Comparison of ENCODE assay signal across 8 cellular contexts in the genomic region with DNA sequence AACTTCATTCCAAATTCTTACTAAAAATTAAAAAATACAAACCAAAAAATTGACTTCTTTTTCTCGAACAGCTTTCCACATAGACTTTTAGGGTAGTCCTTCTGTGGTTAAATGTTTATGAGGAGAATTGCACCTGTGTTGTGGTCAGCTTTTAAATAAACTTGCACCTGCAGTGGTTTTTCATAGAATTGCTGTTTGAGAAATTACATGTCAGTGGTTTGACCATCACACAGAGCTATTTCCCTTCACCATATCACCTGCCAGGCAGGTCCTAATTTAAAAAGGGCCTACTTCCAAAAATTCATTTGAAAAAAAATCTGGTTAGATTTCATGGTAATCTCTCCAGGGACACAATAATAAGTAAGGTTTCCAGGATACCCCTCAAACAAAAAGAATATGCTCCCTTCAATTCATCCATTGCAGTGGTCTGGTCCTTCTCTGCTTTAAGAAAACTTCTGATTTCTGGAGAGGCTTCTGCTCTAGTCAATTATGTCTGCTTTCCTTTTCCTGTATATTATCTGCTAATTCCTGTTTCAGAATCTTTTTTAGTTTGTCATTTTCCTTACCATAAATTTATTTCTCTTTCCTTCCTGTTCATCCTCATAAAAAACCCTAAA. TPM values are rescaled to one million over a fixed set of nuclear protein-coding genes. Genes with fewer than 3 reads are reported as not detected.
DNase-seq lines count a peak whose midpoint lies in the region; ATAC-seq, FAIRE-seq and TF ChIP-seq lines count a peak whose summit lies in the region.
"Had no signal": no experiment of that assay in that cellular context is flagged by ENCODE, and none has a peak within 500 bp of the region (broad histone marks: within the 10 kb centered on the region; RNA-seq: fewer than 3 reads in every experiment).

No MANE protein-coding gene starts in this region.

- peaks cover 2% of the 10 kb centered on the region for H3K9me3 Mint-ChIP-seq in glutamatergic neuron (ENCODE audit: unreplicated experiment)

- TF ChIP-seq EP300 in GM12878 (IDR thresholded peaks at IDR 0.05; ENCODE audit: borderline replicate concordance in 1 of 2, control insufficient read depth in 1 of 2, low read depth in 2 of 2, low read length in 2 of 2): peak; percentile 87 to 98; a peak in 3 of 4 replicates

- H4K20me1 ChIP-seq in GM12878 (ENCODE audit: control insufficient read depth, insufficient read depth): no peaks in the 10 kb centered on the region

- H3K4me2 ChIP-seq in GM12878 (ENCODE audit: control insufficient read depth, insufficient read depth): peak overlapping the region; percentile 73

- no peaks in the 10 kb centered on the region for H3K9me3 ChIP-seq in GM12878 (replicated peaks; ENCODE audit: control insufficient read depth, insufficient read depth, low read length)

- H2AFZ ChIP-seq in GM12878 (ENCODE audit: control insufficient read depth, low read depth, low read length): no peak overlapping the region

- CTCF ChIA-PET in GM12878 (lab: Yijun Ruan, JAX): interaction anchor here (0.7 to 2.9 kb wide), 10 partner anchors 9 to 331 kb away, joined by 3 to 15 read pairs (median 4); a partner anchor contains a TSS

- peaks cover 55% of the 10 kb centered on the region for H3K4me1 ChIP-seq in GM12878 (ENCODE audit: control insufficient read depth, insufficient read depth, low read length)

- no TSS peak for BruUV-seq in GM12878 (replicated peaks; lab: Mats Ljungman, UMichigan)

- SMC1A ChIA-PET in GM12878 (lab: Charles Lee; ENCODE audit: uncharacterized antibody, unreplicated experiment): interaction anchor here (0.5 to 12.8 kb wide), 13 partner anchors 11 to 1622 kb away, joined by 3 to 170 read pairs (median 6); a partner anchor contains a TSS

- in situ Hi-C loops in GM12878 (cut with MboI): loop anchor here (25.0 kb wide), 1 partner anchor 1616 kb away; no protein-coding TSS in a partner anchor

- 0% methylated on average over 1 of the region's 1 CpG for WGBS in GM12878 (ENCODE audit: insufficient coverage, insufficient replicate concordance, low lambda C conversion rate, missing lambda C conversion rate)

- H3K27me3 Mint-ChIP-seq in glutamatergic neuron (ENCODE audit: unreplicated experiment): peaks cover 4% of the 10 kb centered on the region

- H3K9ac ChIP-seq in GM12878 (ENCODE audit: control insufficient read depth, insufficient read depth, low read length): no peak overlapping the region

- no peak overlapping the region for H3K4me3 Mint-ChIP-seq in glutamatergic neuron (ENCODE audit: unreplicated experiment)

- peak overlapping the region; percentile 65 for H3K27ac ChIP-seq in GM12878 (ENCODE audit: control insufficient read depth, insufficient read depth)

- no peak for FAIRE-seq in GM12878 (lab: Jason Lieb, UNC)

- H3K79me2 ChIP-seq in GM12878 (ENCODE audit: control insufficient read depth, insufficient read depth, low read length): no peaks in the 10 kb centered on the region

- H3K27me3 ChIP-seq in GM12878 (replicated peaks in 1 of 2; ENCODE audit: control insufficient read depth in 2 of 2, insufficient read depth in 2 of 2, low read length in 1 of 2): no peaks in the 10 kb centered on the region

- 0 out of 2 replicates have a peak overlapping the region, but pooled peaks have one; percentile 17 for H3K4me3 ChIP-seq in GM12878

- no peak for TF ChIP-seq RAD21 in GM12878 (IDR thresholded peaks at IDR 0.05; ENCODE audit: insufficient read depth, low read depth, low read length)

- no peaks in the 10 kb centered on the region for H3K36me3 ChIP-seq in GM12878 (ENCODE audit: control insufficient read depth in 2 of 2, insufficient read depth in 2 of 2, low read length in 1 of 2)

- peak; percentile 63 for DNase-seq in GM12878 (ENCODE audit: low read depth, low spot score)
- no peak for DNase-seq in ureter (ENCODE audit: low spot score)
- no peak for DNase-seq in T-helper 1 cell
- no peak for DNase-seq in glutamatergic neuron
- DNase-seq: SHP77 had no signal

- RAD21 ChIA-PET in GM12878 (lab: Charles Lee; ENCODE audit: unreplicated experiment): interaction anchor here (0.8 to 3.9 kb wide), 11 partner anchors 11 to 324 kb away, joined by 3 to 44 read pairs (median 4); a partner anchor contains a TSS

- H3K36me3 Mint-ChIP-seq in glutamatergic neuron (ENCODE audit: unreplicated experiment): no peaks in the 10 kb centered on the region

- H3K27ac Mint-ChIP-seq in glutamatergic neuron (ENCODE audit: unreplicated experiment): no peak overlapping the region

- TF ChIP-seq CTCF in GM12878 (IDR thresholded peaks at IDR 0.05 in 2 of 3, conservative IDR thresholded peaks at IDR 0.05 in 1 of 3; ENCODE audit: control insufficient read depth in 2 of 3, extremely low read depth in 1 of 3, insufficient read depth in 1 of 3, low read depth in 3 of 3, low read length in 3 of 3) (no peak), glutamatergic neuron (IDR thresholded peaks at IDR 0.05; ENCODE audit: partially characterized antibody, unreplicated experiment) (no peak)

- POLR2A ChIA-PET in GM12878 (lab: Charles Lee): interaction anchor here (0.6 to 3.3 kb wide), 6 partner anchors 11 to 69 kb away, joined by 3 to 28 read pairs (median 3); a partner anchor contains a TSS

- no peaks in the 10 kb centered on the region for H3K4me1 Mint-ChIP-seq in glutamatergic neuron (ENCODE audit: low read depth, unreplicated experiment)

- intact Hi-C loops in GM12878 (cut with micrococcal nuclease; ENCODE audit: unreplicated experiment): loop anchor here (2.0 kb wide), 1 partner anchor 16 kb away; no protein-coding TSS in a partner anchor

- peak; percentile 74 for ATAC-seq in GM18858 (IDR thresholded peaks at IDR 0.05; ENCODE audit: unreplicated experiment)
- peak; percentile 85 for ATAC-seq in GM21515 (IDR thresholded peaks at IDR 0.05; ENCODE audit: unreplicated experiment)
- peak; percentile 84 for ATAC-seq in HG03175 (IDR thresholded peaks at IDR 0.05; ENCODE audit: unreplicated experiment)
- ATAC-seq in GM12878: peak; percentile 79

- TF ChIP-seq POLR2A in GM12878 (IDR thresholded peaks at IDR 0.05; ENCODE audit: low read depth, low read length): no peak

RNA-seq across cellular contexts. Expression of a gene that starts 9.8 kb away (rescaled TPM):
- 16.7 and 17.2 TPM in 2 replicates for total RNA-seq in GM12878 (2013; cell fraction: nucleolus; rRNA removed)
- total RNA-seq in GM12878 (2014; rRNA removed) (19.9 and 22.1 TPM in 2 replicates), GM12878 (2014; rRNA removed; fragmentation: Illumina TruSeq; extraction: Trizol) (28.5 and 29.2 TPM in 2 replicates), GM12878 (2021) (33.3 and 34.2 TPM in 2 replicates), ureter (26.0 TPM), glutamatergic neuron (ENCODE audit: unreplicated experiment) (23.5 TPM)
- polyA plus RNA-seq in GM12878 (2011; ENCODE audit: low read depth): 25.5 TPM
- polyA plus RNA-seq in GM12878 (2011; rRNA removed) (18.7 and 23.6 TPM in 2 replicates), GM12878 (2014; fragmentation: Illumina TruSeq; extraction: Trizol) (60.7 and 66.8 TPM in 2 replicates), GM12878 (2014; fragmentation: Nextera tagmentation; extraction: Ambion mirVana) (10 to 100 TPM; 15.8 to 21.1 TPM), GM12878 (2014; rRNA removed) (33.5 and 38.9 TPM in 2 replicates), GM12878 (2016; fragmentation: Nextera tagmentation; extraction: Ambion mirVana) (10 to 100 TPM; 21.5 to 23.4 TPM)
- 12.4 and 14.0 TPM in 2 replicates for polyA plus RNA-seq in GM12878 (2011; cell fraction: cytosol; rRNA removed)
- 10.9 and 16.4 TPM in 2 replicates for polyA plus RNA-seq in GM12878 (2011; cell fraction: nucleus; rRNA removed)
- polyA plus RNA-seq in GM12878 (2012): 32.8 and 41.8 TPM in 2 replicates
- polyA minus RNA-seq in GM12878 (2011; rRNA and poly(A)+ RNA removed): 6.1 and 6.9 TPM in 2 replicates
- polyA minus RNA-seq in GM12878 (2011; cell fraction: cytosol; rRNA and poly(A)+ RNA removed): 3.3 and 4.9 TPM in 2 replicates
- 4.6 and 7.4 TPM in 2 replicates for polyA minus RNA-seq in GM12878 (2011; cell fraction: nucleus; rRNA and poly(A)+ RNA removed)

RNA-seq across cellular contexts. Expression of a gene that starts 12.2 kb away (rescaled TPM):
- 113 and 148 TPM in 2 replicates for total RNA-seq in GM12878 (2013; cell fraction: nucleolus; rRNA removed)
- total RNA-seq in GM12878 (2014; rRNA removed) (284 and 330 TPM in 2 replicates), GM12878 (2014; rRNA removed; fragmentation: Illumina TruSeq; extraction: Trizol) (410 and 436 TPM in 2 replicates), GM12878 (2021) (276 and 280 TPM in 2 replicates), ureter (374 TPM), glutamatergic neuron (ENCODE audit: unreplicated experiment) (not detected)
- polyA plus RNA-seq in GM12878 (2011; ENCODE audit: low read depth): 759 TPM
- polyA plus RNA-seq in GM12878 (2011; rRNA removed) (183 and 188 TPM in 2 replicates), GM12878 (2014; fragmentation: Illumina TruSeq; extraction: Trizol) (787 and 820 TPM in 2 replicates), GM12878 (2014; fragmentation: Nextera tagmentation; extraction: Ambion mirVana) (1,000 to 10,000 TPM in 1 of 2 experiments, 100 to 1,000 TPM in 1; 617 to 1,045 TPM), GM12878 (2014; rRNA removed) (419 and 468 TPM in 2 replicates), GM12878 (2016; fragmentation: Nextera tagmentation; extraction: Ambion mirVana) (100 to 1,000 TPM; 505 to 555 TPM)
- polyA plus RNA-seq in GM12878 (2011; cell fraction: cytosol; rRNA removed): 123 and 126 TPM in 2 replicates
- polyA plus RNA-seq in GM12878 (2011; cell fraction: nucleus; rRNA removed): 54.4 and 69.2 TPM in 2 replicates
- 415 and 928 TPM in 2 replicates for polyA plus RNA-seq in GM12878 (2012)
- 120 and 211 TPM in 2 replicates for polyA minus RNA-seq in GM12878 (2011; rRNA and poly(A)+ RNA removed)
- 47.6 and 68.1 TPM in 2 replicates for polyA minus RNA-seq in GM12878 (2011; cell fraction: cytosol; rRNA and poly(A)+ RNA removed)
- polyA minus RNA-seq in GM12878 (2011; cell fraction: nucleus; rRNA and poly(A)+ RNA removed): 7.1 and 11.6 TPM in 2 replicates

RNA-seq across cellular contexts. Expression of a gene that starts 43.3 kb away (rescaled TPM):
- 41.0 and 44.3 TPM in 2 replicates for total RNA-seq in GM12878 (2013; cell fraction: nucleolus; rRNA removed)
- total RNA-seq in GM12878 (2014; rRNA removed) (20.9 and 23.9 TPM in 2 replicates), GM12878 (2014; rRNA removed; fragmentation: Illumina TruSeq; extraction: Trizol) (26.9 and 27.7 TPM in 2 replicates), GM12878 (2021) (22.5 and 28.3 TPM in 2 replicates), ureter (89.2 TPM), glutamatergic neuron (ENCODE audit: unreplicated experiment) (291 TPM)
- 9.8 TPM for polyA plus RNA-seq in GM12878 (2011; ENCODE audit: low read depth)
- polyA plus RNA-seq in GM12878 (2011; rRNA removed) (9.1 and 9.4 TPM in 2 replicates), GM12878 (2014; fragmentation: Illumina TruSeq; extraction: Trizol) (21.4 and 35.8 TPM in 2 replicates), GM12878 (2014; fragmentation: Nextera tagmentation; extraction: Ambion mirVana) (1 to 10 TPM; 6.5 to 7.3 TPM), GM12878 (2014; rRNA removed) (14.8 and 15.1 TPM in 2 replicates), GM12878 (2016; fragmentation: Nextera tagmentation; extraction: Ambion mirVana) (10 to 100 TPM in 1 of 2 experiments, 1 to 10 TPM in 1; 5.1 to 11.1 TPM)
- polyA plus RNA-seq in GM12878 (2011; cell fraction: cytosol; rRNA removed): 1.9 and 2.9 TPM in 2 replicates
- polyA plus RNA-seq in GM12878 (2011; cell fraction: nucleus; rRNA removed): 9.2 and 9.6 TPM in 2 replicates
- 10.1 and 12.5 TPM in 2 replicates for polyA plus RNA-seq in GM12878 (2012)
- polyA minus RNA-seq in GM12878 (2011; rRNA and poly(A)+ RNA removed): 3.1 and 5.6 TPM in 2 replicates
- polyA minus RNA-seq in GM12878 (2011; cell fraction: cytosol; rRNA and poly(A)+ RNA removed): 1.7 and 2.3 TPM in 2 replicates
- 4.6 and 7.8 TPM in 2 replicates for polyA minus RNA-seq in GM12878 (2011; cell fraction: nucleus; rRNA and poly(A)+ RNA removed)

RNA-seq across cellular contexts. Expression of a gene that starts 49.9 kb away (rescaled TPM):
- total RNA-seq in GM12878 (2013; cell fraction: nucleolus; rRNA removed): not detected in 2 replicates
- 0.06 TPM in 1 of 2 replicates, not detected in the other for total RNA-seq in GM12878 (2014; rRNA removed)
- total RNA-seq in GM12878 (2014; rRNA removed; fragmentation: Illumina TruSeq; extraction: Trizol): 0.04 and 0.09 TPM in 2 replicates
- total RNA-seq in GM12878 (2021): 0.27 and 0.51 TPM in 2 replicates
- polyA plus RNA-seq in GM12878 (2011; ENCODE audit: low read depth): 0.09 TPM
- 0.14 and 0.16 TPM in 2 replicates for polyA plus RNA-seq in GM12878 (2011; rRNA removed)
- 0.21 and 0.25 TPM in 2 replicates for polyA plus RNA-seq in GM12878 (2011; cell fraction: cytosol; rRNA removed)
- 0.21 and 0.32 TPM in 2 replicates for polyA plus RNA-seq in GM12878 (2011; cell fraction: nucleus; rRNA removed)
- polyA plus RNA-seq in GM12878 (2012): 0.31 and 0.57 TPM in 2 replicates
- 0.14 and 0.24 TPM in 2 replicates for polyA plus RNA-seq in GM12878 (2014; fragmentation: Illumina TruSeq; extraction: Trizol)
- under 1 TPM; 0.18 to 0.38 TPM for polyA plus RNA-seq in GM12878 (2014; fragmentation: Nextera tagmentation; extraction: Ambion mirVana)
- polyA plus RNA-seq in GM12878 (2014; rRNA removed): 0.09 and 0.10 TPM in 2 replicates
- 1 to 10 TPM; 1.1 to 1.3 TPM for polyA plus RNA-seq in GM12878 (2016; fragmentation: Nextera tagmentation; extraction: Ambion mirVana)
- 0.05 TPM in 1 of 2 replicates, not detected in the other for polyA minus RNA-seq in GM12878 (2011; rRNA and poly(A)+ RNA removed)
- polyA minus RNA-seq in GM12878 (2011; cell fraction: cytosol; rRNA and poly(A)+ RNA removed): not detected in 2 replicates
- 0.12 and 0.67 TPM in 2 replicates for polyA minus RNA-seq in GM12878 (2011; cell fraction: nucleus; rRNA and poly(A)+ RNA removed)
- total RNA-seq in ureter: 0.05 TPM
- total RNA-seq in glutamatergic neuron (ENCODE audit: unreplicated experiment): not detected

Comparison
In these comparisons a context has a peak if more than half of its experiments do, and no peak if none do; other contexts are left out.
1. RNA of a gene that starts 12.2 kb away (total RNA-seq): 374 TPM in ureter (single experiment) and 113 to 436 TPM in GM12878; not detected in glutamatergic neuron (single experiment); every median in the first group is over 100 times any median in the second.
2. Peak in every context shown above with its lines, with median percentiles within 50 percentile points of each other: ATAC-seq.